In the genomic region with DNA sequence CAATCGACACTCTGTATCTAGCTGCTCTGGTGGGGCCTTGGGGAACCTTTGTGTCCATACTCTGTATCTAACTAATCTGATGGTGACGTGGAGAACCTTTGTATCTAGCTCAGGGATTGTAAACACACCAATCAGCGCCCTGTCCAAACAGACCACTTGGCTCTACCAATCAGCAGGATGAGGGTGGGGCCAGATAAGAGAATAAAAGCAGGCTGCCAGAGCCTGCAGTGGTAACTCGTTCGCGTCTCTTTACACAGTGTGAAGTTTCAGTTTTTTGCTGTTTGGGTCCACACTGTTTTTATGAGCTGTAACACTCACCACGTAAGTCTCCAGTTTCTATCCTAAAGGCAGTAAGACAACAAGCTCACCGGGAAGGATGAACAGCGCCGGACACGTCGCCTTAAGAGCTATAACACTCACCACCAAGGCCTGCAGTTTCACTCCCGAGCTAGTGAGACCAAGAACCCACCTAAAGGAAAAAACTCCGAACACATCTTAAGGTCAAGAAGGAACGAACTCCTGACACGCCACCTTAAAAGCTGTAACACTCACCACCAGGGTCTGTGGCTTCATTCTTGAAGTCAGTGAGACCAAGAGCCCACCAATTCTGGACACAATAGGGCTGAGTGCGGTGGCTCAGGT, we compare ENCODE assay signal across 1 cellular context.
TF ChIP-seq lines count a peak whose summit lies in the region.

No MANE protein-coding gene starts in this region.

TF ChIP-seq in HepG2, 621 proteins besides CTCF, POLR2A, EP300 and RAD21:
- TF ChIP-seq, protein P1, sequence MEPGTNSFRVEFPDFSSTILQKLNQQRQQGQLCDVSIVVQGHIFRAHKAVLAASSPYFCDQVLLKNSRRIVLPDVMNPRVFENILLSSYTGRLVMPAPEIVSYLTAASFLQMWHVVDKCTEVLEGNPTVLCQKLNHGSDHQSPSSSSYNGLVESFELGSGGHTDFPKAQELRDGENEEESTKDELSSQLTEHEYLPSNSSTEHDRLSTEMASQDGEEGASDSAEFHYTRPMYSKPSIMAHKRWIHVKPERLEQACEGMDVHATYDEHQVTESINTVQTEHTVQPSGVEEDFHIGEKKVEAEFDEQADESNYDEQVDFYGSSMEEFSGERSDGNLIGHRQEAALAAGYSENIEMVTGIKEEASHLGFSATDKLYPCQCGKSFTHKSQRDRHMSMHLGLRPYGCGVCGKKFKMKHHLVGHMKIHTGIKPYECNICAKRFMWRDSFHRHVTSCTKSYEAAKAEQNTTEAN (CRISPR knock-in tag; conservative IDR thresholded peaks at IDR 0.05), result no peak
- TF ChIP-seq, protein P2, sequence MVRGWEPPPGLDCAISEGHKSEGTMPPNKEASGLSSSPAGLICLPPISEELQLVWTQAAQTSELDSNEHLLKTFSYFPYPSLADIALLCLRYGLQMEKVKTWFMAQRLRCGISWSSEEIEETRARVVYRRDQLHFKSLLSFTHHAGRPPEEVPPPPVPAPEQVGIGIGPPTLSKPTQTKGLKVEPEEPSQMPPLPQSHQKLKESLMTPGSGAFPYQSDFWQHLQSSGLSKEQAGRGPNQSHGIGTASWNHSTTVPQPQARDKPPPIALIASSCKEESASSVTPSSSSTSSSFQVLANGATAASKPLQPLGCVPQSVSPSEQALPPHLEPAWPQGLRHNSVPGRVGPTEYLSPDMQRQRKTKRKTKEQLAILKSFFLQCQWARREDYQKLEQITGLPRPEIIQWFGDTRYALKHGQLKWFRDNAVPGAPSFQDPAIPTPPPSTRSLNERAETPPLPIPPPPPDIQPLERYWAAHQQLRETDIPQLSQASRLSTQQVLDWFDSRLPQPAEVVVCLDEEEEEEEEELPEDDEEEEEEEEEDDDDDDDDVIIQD (CRISPR knock-in tag; IDR thresholded peaks at IDR 0.05; ENCODE audit: low read depth), result peak; percentile 73; the same call in 1 of the 2 replicates
- 0 out of 2 replicates have a peak, but pooled peaks have one; percentile 11 for TF ChIP-seq FOXA3 (CRISPR knock-in tag; IDR thresholded peaks at IDR 0.05)
- 0 out of 2 replicates have a peak, but pooled peaks have one; percentile 27 for TF ChIP-seq SP4 (CRISPR knock-in tag; IDR thresholded peaks at IDR 0.05)
- TF ChIP-seq, protein P3, sequence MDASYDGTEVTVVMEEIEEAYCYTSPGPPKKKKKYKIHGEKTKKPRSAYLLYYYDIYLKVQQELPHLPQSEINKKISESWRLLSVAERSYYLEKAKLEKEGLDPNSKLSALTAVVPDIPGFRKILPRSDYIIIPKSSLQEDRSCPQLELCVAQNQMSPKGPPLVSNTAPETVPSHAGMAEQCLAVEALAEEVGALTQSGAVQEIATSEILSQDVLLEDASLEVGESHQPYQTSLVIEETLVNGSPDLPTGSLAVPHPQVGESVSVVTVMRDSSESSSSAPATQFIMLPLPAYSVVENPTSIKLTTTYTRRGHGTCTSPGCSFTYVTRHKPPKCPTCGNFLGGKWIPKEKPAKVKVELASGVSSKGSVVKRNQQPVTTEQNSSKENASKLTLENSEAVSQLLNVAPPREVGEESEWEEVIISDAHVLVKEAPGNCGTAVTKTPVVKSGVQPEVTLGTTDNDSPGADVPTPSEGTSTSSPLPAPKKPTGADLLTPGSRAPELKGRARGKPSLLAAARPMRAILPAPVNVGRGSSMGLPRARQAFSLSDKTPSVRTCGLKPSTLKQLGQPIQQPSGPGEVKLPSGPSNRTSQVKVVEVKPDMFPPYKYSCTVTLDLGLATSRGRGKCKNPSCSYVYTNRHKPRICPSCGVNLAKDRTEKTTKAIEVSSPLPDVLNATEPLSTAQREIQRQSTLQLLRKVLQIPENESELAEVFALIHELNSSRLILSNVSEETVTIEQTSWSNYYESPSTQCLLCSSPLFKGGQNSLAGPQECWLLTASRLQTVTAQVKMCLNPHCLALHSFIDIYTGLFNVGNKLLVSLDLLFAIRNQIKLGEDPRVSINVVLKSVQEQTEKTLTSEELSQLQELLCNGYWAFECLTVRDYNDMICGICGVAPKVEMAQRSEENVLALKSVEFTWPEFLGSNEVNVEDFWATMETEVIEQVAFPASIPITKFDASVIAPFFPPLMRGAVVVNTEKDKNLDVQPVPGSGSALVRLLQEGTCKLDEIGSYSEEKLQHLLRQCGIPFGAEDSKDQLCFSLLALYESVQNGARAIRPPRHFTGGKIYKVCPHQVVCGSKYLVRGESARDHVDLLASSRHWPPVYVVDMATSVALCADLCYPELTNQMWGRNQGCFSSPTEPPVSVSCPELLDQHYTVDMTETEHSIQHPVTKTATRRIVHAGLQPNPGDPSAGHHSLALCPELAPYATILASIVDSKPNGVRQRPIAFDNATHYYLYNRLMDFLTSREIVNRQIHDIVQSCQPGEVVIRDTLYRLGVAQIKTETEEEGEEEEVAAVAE (CRISPR knock-in tag; IDR thresholded peaks at IDR 0.05; ENCODE audit: borderline replicate concordance), result peak; percentile 45; the same call in 1 of the 2 replicates
- TF ChIP-seq SMARCC2 (IDR thresholded peaks at IDR 0.05), result no peak
- TF ChIP-seq, protein P4, sequence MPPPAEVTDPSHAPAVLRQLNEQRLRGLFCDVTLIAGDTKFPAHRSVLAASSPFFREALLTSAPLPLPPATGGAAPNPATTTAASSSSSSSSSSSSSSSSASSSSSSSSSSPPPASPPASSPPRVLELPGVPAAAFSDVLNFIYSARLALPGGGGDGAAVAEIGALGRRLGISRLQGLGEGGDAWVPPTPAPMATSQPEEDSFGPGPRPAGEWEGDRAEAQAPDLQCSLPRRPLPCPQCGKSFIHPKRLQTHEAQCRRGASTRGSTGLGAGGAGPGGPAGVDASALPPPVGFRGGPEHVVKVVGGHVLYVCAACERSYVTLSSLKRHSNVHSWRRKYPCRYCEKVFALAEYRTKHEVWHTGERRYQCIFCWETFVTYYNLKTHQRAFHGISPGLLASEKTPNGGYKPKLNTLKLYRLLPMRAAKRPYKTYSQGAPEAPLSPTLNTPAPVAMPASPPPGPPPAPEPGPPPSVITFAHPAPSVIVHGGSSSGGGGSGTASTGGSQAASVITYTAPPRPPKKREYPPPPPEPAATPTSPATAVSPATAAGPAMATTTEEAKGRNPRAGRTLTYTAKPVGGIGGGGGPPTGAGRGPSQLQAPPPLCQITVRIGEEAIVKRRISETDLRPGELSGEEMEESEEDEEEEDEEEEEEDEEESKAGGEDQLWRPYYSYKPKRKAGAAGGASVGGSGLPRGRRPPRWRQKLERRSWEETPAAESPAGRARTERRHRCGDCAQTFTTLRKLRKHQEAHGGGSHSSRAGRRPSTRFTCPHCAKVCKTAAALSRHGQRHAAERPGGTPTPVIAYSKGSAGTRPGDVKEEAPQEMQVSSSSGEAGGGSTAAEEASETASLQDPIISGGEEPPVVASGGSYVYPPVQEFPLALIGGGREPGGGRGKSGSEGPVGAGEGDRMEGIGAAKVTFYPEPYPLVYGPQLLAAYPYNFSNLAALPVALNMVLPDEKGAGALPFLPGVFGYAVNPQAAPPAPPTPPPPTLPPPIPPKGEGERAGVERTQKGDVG (CRISPR knock-in tag; IDR thresholded peaks at IDR 0.05; ENCODE audit: borderline replicate concordance), result 0 out of 2 replicates have a peak, but pooled peaks have one; percentile 59
- peak; percentile 82 for TF ChIP-seq ZMYM4 (CRISPR knock-in tag; IDR thresholded peaks at IDR 0.05)
- TF ChIP-seq POGZ (CRISPR knock-in tag; IDR thresholded peaks at IDR 0.05), result peak; percentile 11; the same call in 1 of the 2 replicates
- no peak for TF ChIP-seq THYN1 (CRISPR knock-in tag; IDR thresholded peaks at IDR 0.05; ENCODE audit: borderline replicate concordance, low read depth)
- no peak for TF ChIP-seq NFIC (IDR thresholded peaks at IDR 0.05; ENCODE audit: low read length)
- 0 out of 2 replicates have a peak, but pooled peaks have one; percentile 17 for TF ChIP-seq FOXK1 (CRISPR knock-in tag; IDR thresholded peaks at IDR 0.05; ENCODE audit: borderline replicate concordance, low read depth)
- TF ChIP-seq, protein P5, sequence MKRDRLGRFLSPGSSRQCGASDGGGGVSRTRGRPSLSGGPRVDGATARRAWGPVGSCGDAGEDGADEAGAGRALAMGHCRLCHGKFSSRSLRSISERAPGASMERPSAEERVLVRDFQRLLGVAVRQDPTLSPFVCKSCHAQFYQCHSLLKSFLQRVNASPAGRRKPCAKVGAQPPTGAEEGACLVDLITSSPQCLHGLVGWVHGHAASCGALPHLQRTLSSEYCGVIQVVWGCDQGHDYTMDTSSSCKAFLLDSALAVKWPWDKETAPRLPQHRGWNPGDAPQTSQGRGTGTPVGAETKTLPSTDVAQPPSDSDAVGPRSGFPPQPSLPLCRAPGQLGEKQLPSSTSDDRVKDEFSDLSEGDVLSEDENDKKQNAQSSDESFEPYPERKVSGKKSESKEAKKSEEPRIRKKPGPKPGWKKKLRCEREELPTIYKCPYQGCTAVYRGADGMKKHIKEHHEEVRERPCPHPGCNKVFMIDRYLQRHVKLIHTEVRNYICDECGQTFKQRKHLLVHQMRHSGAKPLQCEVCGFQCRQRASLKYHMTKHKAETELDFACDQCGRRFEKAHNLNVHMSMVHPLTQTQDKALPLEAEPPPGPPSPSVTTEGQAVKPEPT (CRISPR knock-in tag; IDR thresholded peaks at IDR 0.05; ENCODE audit: low read depth), result 0 out of 2 replicates have a peak, but pooled peaks have one; percentile 61
- peak; percentile 84; the same call in 1 of the 2 replicates for TF ChIP-seq ZSCAN22 (CRISPR knock-in tag; IDR thresholded peaks at IDR 0.05)
- no peak for TF ChIP-seq IRX3 (CRISPR knock-in tag; IDR thresholded peaks at IDR 0.05; ENCODE audit: borderline replicate concordance, low read depth)
- no peak for TF ChIP-seq DNMT3B (CRISPR knock-in tag; conservative IDR thresholded peaks at IDR 0.05)
- TF ChIP-seq, protein P6, sequence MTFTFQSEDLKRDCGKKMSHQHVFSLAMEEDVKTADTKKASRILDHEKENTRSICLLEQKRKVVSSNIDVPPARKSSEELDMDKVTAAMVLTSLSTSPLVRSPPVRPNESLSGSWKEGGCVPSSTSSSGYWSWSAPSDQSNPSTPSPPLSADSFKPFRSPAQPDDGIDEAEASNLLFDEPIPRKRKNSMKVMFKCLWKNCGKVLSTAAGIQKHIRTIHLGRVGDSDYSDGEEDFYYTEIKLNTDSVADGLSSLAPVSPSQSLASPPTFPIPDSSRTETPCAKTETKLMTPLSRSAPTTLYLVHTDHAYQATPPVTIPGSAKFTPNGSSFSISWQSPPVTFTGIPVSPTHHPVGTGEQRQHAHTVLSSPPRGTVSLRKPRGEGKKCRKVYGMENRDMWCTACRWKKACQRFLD (CRISPR knock-in tag; IDR thresholded peaks at IDR 0.05; ENCODE audit: borderline replicate concordance), result no peak
- TF ChIP-seq POLR2AphosphoS5 (IDR thresholded peaks at IDR 0.05; ENCODE audit: low read depth, low read length), result peak; percentile 70
- TF ChIP-seq ZNF556 (CRISPR knock-in tag; IDR thresholded peaks at IDR 0.05; ENCODE audit: borderline replicate concordance), result no peak
- TF ChIP-seq ZNF605 (CRISPR knock-in tag; IDR thresholded peaks at IDR 0.05), result peak; percentile 49
- TF ChIP-seq TRIM24 (CRISPR knock-in tag; IDR thresholded peaks at IDR 0.05), result 0 out of 2 replicates have a peak, but pooled peaks have one; percentile 27
- 0 out of 2 replicates have a peak, but pooled peaks have one; percentile 31 for TF ChIP-seq ZNF598 (CRISPR knock-in tag; IDR thresholded peaks at IDR 0.05; ENCODE audit: borderline replicate concordance)
- peak; percentile 89; the same call in 1 of the 2 replicates for TF ChIP-seq NFIB (CRISPR knock-in tag; IDR thresholded peaks at IDR 0.05; ENCODE audit: borderline replicate concordance)
- no peak for TF ChIP-seq ZC3H13 (CRISPR knock-in tag; IDR thresholded peaks at IDR 0.05)
- TF ChIP-seq SNAI1 (CRISPR knock-in tag; IDR thresholded peaks at IDR 0.05; ENCODE audit: borderline replicate concordance), result no peak
- 0 out of 2 replicates have a peak, but pooled peaks have one; percentile 45 for TF ChIP-seq ZMYM2 (CRISPR knock-in tag; IDR thresholded peaks at IDR 0.05)
- TF ChIP-seq, protein P7, sequence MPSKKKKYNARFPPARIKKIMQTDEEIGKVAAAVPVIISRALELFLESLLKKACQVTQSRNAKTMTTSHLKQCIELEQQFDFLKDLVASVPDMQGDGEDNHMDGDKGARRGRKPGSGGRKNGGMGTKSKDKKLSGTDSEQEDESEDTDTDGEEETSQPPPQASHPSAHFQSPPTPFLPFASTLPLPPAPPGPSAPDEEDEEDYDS (CRISPR knock-in tag; IDR thresholded peaks at IDR 0.05), result peak; percentile 59; the same call in 1 of the 2 replicates
- TF ChIP-seq KLF12 (CRISPR knock-in tag; IDR thresholded peaks at IDR 0.05; ENCODE audit: borderline replicate concordance), result no peak
- TF ChIP-seq CREB1 (IDR thresholded peaks at IDR 0.05), result peak; percentile 27
- no peak for TF ChIP-seq CREB1 (CRISPR knock-in tag; IDR thresholded peaks at IDR 0.05)
- TF ChIP-seq FOXA1 (IDR thresholded peaks at IDR 0.05), result no peak
- TF ChIP-seq FOXA1 (CRISPR knock-in tag; IDR thresholded peaks at IDR 0.05), result no peak
- peak; percentile 83 for TF ChIP-seq NFYB (CRISPR knock-in tag; IDR thresholded peaks at IDR 0.05)
- TF ChIP-seq NFYC (CRISPR knock-in tag; IDR thresholded peaks at IDR 0.05), result peak; percentile 80; the same call in 1 of the 2 replicates
- peak; percentile 40; the same call in 1 of the 2 replicates for TF ChIP-seq ZBTB38 (CRISPR knock-in tag; IDR thresholded peaks at IDR 0.05)
TF ChIP-seq in HepG2: peak in this region for 21.
